ENCODE assay signal across 35 cellular contexts in genomic region chr10:129099486-129099885, GRCh38.
"Had no signal": no experiment of that assay in that cellular context is flagged by ENCODE, and none has a peak within 500 bp of the region (broad histone marks: within the 10 kb centered on the region; RNA-seq: fewer than 3 reads in every experiment).

No MANE protein-coding gene starts in this region.

- H3K4me3 ChIP-seq: ascending aorta, breast epithelium, cardiac muscle cell, coronary artery, dorsolateral prefrontal cortex, heart left ventricle had no signal

- DNase-seq: activated CD4-positive, alpha-beta T cell treated with anti-CD3 and anti-CD28 coated beads for 4 hours; activated CD4-positive, alpha-beta T cell treated with anti-CD3 and anti-CD28 coated beads, Interleukin-2, amount 50 U/mL, for 1 hour; activated CD4-positive, alpha-beta T cell treated with anti-CD3 and anti-CD28 coated beads, Interleukin-2, amount 50 U/mL, for 48 hours; activated CD4-positive, CD25-positive, alpha-beta regulatory T cell; activated CD4-positive, CD25-positive, alpha-beta regulatory T cell treated with anti-CD3 and anti-CD28 coated beads, Interleukin-2, amount 50 U/mL, for 72 hours; activated CD8-positive, alpha-beta memory T cell treated with anti-CD3 and anti-CD28 coated beads for 24 hours; activated CD8-positive, alpha-beta memory T cell treated with anti-CD3 and anti-CD28 coated beads, Interleukin-2, amount 50 U/mL, for 4 hours; activated CD8-positive, alpha-beta T cell treated with anti-CD3 and anti-CD28 coated beads for 36 hours; activated effector memory CD4-positive, alpha-beta T cell treated with Interleukin-2 at 50 U/mL for 16 hours; activated gamma-delta T cell treated with Interleukin-2 at 50 U/mL for 16 hours; activated naive CD4-positive, alpha-beta T cell treated with anti-CD3 and anti-CD28 coated beads, Interleukin-2, amount 50 U/mL, for 16 hours; activated naive CD4-positive, alpha-beta T cell treated with Interleukin-2 at 50 U/mL for 16 hours; activated naive CD8-positive, alpha-beta T cell treated with anti-CD3 and anti-CD28 coated beads for 36 hours; activated T-cell treated with anti-CD3 and anti-CD28 coated beads for 4 hours; activated T-cell treated with anti-CD3 and anti-CD28 coated beads, Interleukin-2, amount 50 U/mL, for 24 hours; activated T-cell treated with anti-CD3 and anti-CD28 coated beads, Interleukin-2, amount 50 U/mL, for 72 hours; central memory CD4-positive, alpha-beta T cell; cerebellar nuclear complex; dorsolateral prefrontal cortex; effector memory CD4-positive, alpha-beta T cell; endodermal cell; foreskin fibroblast; glutamatergic neuron; heart left ventricle; T-helper 1 cell; T-helper 17 cell; T1000 had no signal

- ATAC-seq: activated CD8-positive, alpha-beta T cell treated with anti-CD3 and anti-CD28 coated beads for 36 hours; activated T-cell treated with anti-CD3 and anti-CD28 coated beads, Interleukin-2, amount 50 U/mL, for 72 hours; esophagus mucosa; heart left ventricle; T-helper 17 cell had no signal

- H3K27me3 ChIP-seq: ascending aorta, breast epithelium, cardiac muscle cell, heart left ventricle had no signal

- H3K36me3 ChIP-seq: ascending aorta, breast epithelium, cardiac muscle cell, heart left ventricle had no signal

- H3K27me3 Mint-ChIP-seq: activated CD8-positive, alpha-beta T cell treated with anti-CD3 and anti-CD28 coated beads for 36 hours; activated naive CD8-positive, alpha-beta T cell treated with anti-CD3 and anti-CD28 coated beads for 36 hours; activated T-cell treated with anti-CD3 and anti-CD28 coated beads, Interleukin-2, amount 50 U/mL, for 24 hours; dendritic cell treated with granulocyte-macrophage colony-stimulating factor and Interleukin-4, amounts not matched to agents 40 ng/mL and 50 ng/mL, for 4 days; T-helper 17 cell had no signal

- H3K9me3 Mint-ChIP-seq: activated CD8-positive, alpha-beta T cell treated with anti-CD3 and anti-CD28 coated beads for 36 hours; activated naive CD8-positive, alpha-beta T cell treated with anti-CD3 and anti-CD28 coated beads for 36 hours; activated T-cell treated with anti-CD3 and anti-CD28 coated beads, Interleukin-2, amount 50 U/mL, for 24 hours; activated T-cell treated with anti-CD3 and anti-CD28 coated beads, Interleukin-2, amount 50 U/mL, for 72 hours; dendritic cell treated with granulocyte-macrophage colony-stimulating factor and Interleukin-4, amounts not matched to agents 40 ng/mL and 50 ng/mL, for 4 days; endodermal cell had no signal

- H3K4me3 Mint-ChIP-seq: activated CD8-positive, alpha-beta T cell treated with anti-CD3 and anti-CD28 coated beads for 36 hours; activated naive CD8-positive, alpha-beta T cell treated with anti-CD3 and anti-CD28 coated beads for 36 hours; activated T-cell treated with anti-CD3 and anti-CD28 coated beads, Interleukin-2, amount 50 U/mL, for 24 hours; activated T-cell treated with anti-CD3 and anti-CD28 coated beads, Interleukin-2, amount 50 U/mL, for 72 hours; brain; dendritic cell treated with granulocyte-macrophage colony-stimulating factor and Interleukin-4, amounts not matched to agents 40 ng/mL and 50 ng/mL, for 4 days; endodermal cell; T-helper 17 cell; T-helper 2 cell treated with Interferon-gamma antibody and Interleukin-4, amounts not matched to agents 5 μg/mL and 100 μg/mL, for 36 hours had no signal

- H3K36me3 Mint-ChIP-seq: activated naive CD8-positive, alpha-beta T cell treated with anti-CD3 and anti-CD28 coated beads for 36 hours; brain had no signal

- H3K4me1 Mint-ChIP-seq: endodermal cell, T-helper 17 cell had no signal

- H3K27ac Mint-ChIP-seq: activated CD8-positive, alpha-beta T cell treated with anti-CD3 and anti-CD28 coated beads for 36 hours; activated naive CD8-positive, alpha-beta T cell treated with anti-CD3 and anti-CD28 coated beads for 36 hours; activated T-cell treated with anti-CD3 and anti-CD28 coated beads, Interleukin-2, amount 50 U/mL, for 24 hours; activated T-cell treated with anti-CD3 and anti-CD28 coated beads, Interleukin-2, amount 50 U/mL, for 72 hours; brain; dendritic cell treated with granulocyte-macrophage colony-stimulating factor and Interleukin-4, amounts not matched to agents 40 ng/mL and 50 ng/mL, for 4 days; endodermal cell; T-helper 17 cell; T-helper 2 cell treated with Interferon-gamma antibody and Interleukin-4, amounts not matched to agents 5 μg/mL and 100 μg/mL, for 36 hours had no signal

- H3K27ac ChIP-seq: ascending aorta, breast epithelium, cardiac muscle cell, coronary artery, dorsolateral prefrontal cortex, heart left ventricle had no signal

- H3K9me3 ChIP-seq: ascending aorta, breast epithelium, heart left ventricle had no signal
